In the genomic region with DNA sequence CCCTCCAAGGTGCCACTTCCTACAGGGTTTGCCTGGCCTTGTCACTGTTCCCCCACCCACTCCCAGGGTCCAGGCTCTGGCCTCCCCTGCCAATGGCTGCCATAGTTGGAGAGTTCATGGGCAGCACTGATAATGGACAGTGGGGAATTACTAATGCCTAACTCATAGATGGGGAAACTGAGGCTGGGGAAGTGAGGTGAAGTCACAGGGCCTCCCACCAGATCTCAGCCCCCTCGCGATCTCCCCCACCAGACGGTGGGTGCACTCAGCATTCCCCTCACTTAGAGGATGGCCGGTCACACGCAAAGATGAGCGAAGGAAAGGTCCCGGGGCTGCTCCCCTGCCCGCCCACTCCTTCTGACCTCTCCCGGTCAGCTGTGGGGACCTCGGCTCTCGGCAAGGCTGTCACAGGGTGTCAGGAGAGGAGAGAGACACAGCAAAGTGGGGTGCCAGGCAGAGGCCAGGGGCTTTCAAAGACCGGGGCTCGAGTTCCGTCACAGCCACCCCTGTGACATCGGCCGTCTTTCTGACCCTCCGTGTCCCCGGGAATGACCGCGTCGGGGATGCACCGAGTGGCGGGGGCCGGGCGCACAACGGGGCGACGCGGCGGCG, we compare ENCODE assay signal across 1 cellular context.
TF ChIP-seq lines count a peak whose summit lies in the region.

No MANE protein-coding gene starts in this region.

TF ChIP-seq in HepG2, 621 proteins besides CTCF, POLR2A, EP300 and RAD21 (continued from another document):
- TF ChIP-seq, protein P1, sequence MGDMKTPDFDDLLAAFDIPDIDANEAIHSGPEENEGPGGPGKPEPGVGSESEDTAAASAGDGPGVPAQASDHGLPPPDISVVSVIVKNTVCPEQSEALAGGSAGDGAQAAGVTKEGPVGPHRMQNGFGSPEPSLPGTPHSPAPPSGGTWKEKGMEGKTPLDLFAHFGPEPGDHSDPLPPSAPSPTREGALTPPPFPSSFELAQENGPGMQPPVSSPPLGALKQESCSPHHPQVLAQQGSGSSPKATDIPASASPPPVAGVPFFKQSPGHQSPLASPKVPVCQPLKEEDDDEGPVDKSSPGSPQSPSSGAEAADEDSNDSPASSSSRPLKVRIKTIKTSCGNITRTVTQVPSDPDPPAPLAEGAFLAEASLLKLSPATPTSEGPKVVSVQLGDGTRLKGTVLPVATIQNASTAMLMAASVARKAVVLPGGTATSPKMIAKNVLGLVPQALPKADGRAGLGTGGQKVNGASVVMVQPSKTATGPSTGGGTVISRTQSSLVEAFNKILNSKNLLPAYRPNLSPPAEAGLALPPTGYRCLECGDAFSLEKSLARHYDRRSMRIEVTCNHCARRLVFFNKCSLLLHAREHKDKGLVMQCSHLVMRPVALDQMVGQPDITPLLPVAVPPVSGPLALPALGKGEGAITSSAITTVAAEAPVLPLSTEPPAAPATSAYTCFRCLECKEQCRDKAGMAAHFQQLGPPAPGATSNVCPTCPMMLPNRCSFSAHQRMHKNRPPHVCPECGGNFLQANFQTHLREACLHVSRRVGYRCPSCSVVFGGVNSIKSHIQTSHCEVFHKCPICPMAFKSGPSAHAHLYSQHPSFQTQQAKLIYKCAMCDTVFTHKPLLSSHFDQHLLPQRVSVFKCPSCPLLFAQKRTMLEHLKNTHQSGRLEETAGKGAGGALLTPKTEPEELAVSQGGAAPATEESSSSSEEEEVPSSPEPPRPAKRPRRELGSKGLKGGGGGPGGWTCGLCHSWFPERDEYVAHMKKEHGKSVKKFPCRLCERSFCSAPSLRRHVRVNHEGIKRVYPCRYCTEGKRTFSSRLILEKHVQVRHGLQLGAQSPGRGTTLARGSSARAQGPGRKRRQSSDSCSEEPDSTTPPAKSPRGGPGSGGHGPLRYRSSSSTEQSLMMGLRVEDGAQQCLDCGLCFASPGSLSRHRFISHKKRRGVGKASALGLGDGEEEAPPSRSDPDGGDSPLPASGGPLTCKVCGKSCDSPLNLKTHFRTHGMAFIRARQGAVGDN (CRISPR knock-in tag; IDR thresholded peaks at IDR 0.05): peak; percentile 42; the same call in 1 of the 2 replicates
- TF ChIP-seq CREM (IDR thresholded peaks at IDR 0.05) (no peak), CREM (CRISPR knock-in tag; IDR thresholded peaks at IDR 0.05) (no peak), ZBTB38 (CRISPR knock-in tag; IDR thresholded peaks at IDR 0.05) (peak; percentile 28; the same call in 1 of the 2 replicates), ZNF274 (CRISPR knock-in tag; IDR thresholded peaks at IDR 0.05) (0 out of 2 replicates have a peak, but pooled peaks have one; percentile 72), ATM (IDR thresholded peaks at IDR 0.05; ENCODE audit: borderline replicate concordance) (no peak), ZSCAN21 (CRISPR knock-in tag; IDR thresholded peaks at IDR 0.05; ENCODE audit: borderline replicate concordance) (peak; percentile 22; the same call in 1 of the 2 replicates), SNAI1 (CRISPR knock-in tag; IDR thresholded peaks at IDR 0.05; ENCODE audit: borderline replicate concordance) (no peak), ZNF674 (CRISPR knock-in tag; IDR thresholded peaks at IDR 0.05; ENCODE audit: low read depth) (no peak), THAP11 (CRISPR knock-in tag; IDR thresholded peaks at IDR 0.05) (no peak), HNF4G (IDR thresholded peaks at IDR 0.05; ENCODE audit: borderline replicate concordance, low read depth, low read length) (no peak), HNF4G (CRISPR knock-in tag; IDR thresholded peaks at IDR 0.05; ENCODE audit: borderline replicate concordance, low read depth) (no peak), ZEB1 (IDR thresholded peaks at IDR 0.05; ENCODE audit: insufficient replicate concordance, low read depth) (no peak), HOXD1 (CRISPR knock-in tag; IDR thresholded peaks at IDR 0.05) (no peak), ZNF841 (CRISPR knock-in tag; IDR thresholded peaks at IDR 0.05; ENCODE audit: borderline replicate concordance) (no peak), ZNF549 (CRISPR knock-in tag; IDR thresholded peaks at IDR 0.05) (no peak), PITX1 (CRISPR knock-in tag; IDR thresholded peaks at IDR 0.05) (peak; percentile 35; the same call in 1 of the 2 replicates), ZNF547 (CRISPR knock-in tag; IDR thresholded peaks at IDR 0.05) (0 out of 2 replicates have a peak, but pooled peaks have one; percentile 44), ZNF790 (CRISPR knock-in tag; IDR thresholded peaks at IDR 0.05; ENCODE audit: borderline replicate concordance) (peak; percentile 56; the same call in 1 of the 2 replicates)
- TF ChIP-seq, protein P2, sequence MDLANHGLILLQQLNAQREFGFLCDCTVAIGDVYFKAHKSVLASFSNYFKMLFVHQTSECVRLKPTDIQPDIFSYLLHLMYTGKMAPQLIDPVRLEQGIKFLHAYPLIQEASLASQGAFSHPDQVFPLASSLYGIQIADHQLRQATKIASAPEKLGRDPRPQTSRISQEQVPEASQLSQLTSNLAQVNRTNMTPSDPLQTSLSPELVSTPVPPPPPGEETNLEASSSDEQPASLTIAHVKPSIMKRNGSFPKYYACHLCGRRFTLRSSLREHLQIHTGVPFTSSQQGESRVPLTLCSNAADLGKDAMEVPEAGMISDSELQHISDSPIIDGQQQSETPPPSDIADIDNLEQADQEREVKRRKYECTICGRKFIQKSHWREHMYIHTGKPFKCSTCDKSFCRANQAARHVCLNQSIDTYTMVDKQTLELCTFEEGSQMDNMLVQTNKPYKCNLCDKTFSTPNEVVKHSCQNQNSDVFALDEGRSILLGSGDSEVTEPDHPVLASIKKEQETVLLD (CRISPR knock-in tag; IDR thresholded peaks at IDR 0.05; ENCODE audit: low read depth): 0 out of 2 replicates have a peak, but pooled peaks have one; percentile 28
- TF ChIP-seq, protein P3, sequence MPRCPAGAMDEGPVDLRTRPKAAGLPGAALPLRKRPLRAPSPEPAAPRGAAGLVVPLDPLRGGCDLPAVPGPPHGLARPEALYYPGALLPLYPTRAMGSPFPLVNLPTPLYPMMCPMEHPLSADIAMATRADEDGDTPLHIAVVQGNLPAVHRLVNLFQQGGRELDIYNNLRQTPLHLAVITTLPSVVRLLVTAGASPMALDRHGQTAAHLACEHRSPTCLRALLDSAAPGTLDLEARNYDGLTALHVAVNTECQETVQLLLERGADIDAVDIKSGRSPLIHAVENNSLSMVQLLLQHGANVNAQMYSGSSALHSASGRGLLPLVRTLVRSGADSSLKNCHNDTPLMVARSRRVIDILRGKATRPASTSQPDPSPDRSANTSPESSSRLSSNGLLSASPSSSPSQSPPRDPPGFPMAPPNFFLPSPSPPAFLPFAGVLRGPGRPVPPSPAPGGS (CRISPR knock-in tag; IDR thresholded peaks at IDR 0.05): 0 out of 2 replicates have a peak, but pooled peaks have one; percentile 59
- TF ChIP-seq, protein P4, sequence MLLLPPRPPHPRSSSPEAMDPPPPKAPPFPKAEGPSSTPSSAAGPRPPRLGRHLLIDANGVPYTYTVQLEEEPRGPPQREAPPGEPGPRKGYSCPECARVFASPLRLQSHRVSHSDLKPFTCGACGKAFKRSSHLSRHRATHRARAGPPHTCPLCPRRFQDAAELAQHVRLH (CRISPR knock-in tag; IDR thresholded peaks at IDR 0.05; ENCODE audit: borderline replicate concordance, low read depth): no peak
- TF ChIP-seq, protein P5, sequence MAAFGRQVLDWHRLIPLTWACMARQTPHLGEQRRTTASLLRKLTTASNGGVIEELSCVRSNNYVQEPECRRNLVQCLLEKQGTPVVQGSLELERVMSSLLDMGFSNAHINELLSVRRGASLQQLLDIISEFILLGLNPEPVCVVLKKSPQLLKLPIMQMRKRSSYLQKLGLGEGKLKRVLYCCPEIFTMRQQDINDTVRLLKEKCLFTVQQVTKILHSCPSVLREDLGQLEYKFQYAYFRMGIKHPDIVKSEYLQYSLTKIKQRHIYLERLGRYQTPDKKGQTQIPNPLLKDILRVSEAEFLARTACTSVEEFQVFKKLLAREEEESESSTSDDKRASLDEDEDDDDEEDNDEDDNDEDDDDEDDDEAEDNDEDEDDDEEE (CRISPR knock-in tag; IDR thresholded peaks at IDR 0.05): 0 out of 2 replicates have a peak, but pooled peaks have one; percentile 39
- TF ChIP-seq, protein P6, sequence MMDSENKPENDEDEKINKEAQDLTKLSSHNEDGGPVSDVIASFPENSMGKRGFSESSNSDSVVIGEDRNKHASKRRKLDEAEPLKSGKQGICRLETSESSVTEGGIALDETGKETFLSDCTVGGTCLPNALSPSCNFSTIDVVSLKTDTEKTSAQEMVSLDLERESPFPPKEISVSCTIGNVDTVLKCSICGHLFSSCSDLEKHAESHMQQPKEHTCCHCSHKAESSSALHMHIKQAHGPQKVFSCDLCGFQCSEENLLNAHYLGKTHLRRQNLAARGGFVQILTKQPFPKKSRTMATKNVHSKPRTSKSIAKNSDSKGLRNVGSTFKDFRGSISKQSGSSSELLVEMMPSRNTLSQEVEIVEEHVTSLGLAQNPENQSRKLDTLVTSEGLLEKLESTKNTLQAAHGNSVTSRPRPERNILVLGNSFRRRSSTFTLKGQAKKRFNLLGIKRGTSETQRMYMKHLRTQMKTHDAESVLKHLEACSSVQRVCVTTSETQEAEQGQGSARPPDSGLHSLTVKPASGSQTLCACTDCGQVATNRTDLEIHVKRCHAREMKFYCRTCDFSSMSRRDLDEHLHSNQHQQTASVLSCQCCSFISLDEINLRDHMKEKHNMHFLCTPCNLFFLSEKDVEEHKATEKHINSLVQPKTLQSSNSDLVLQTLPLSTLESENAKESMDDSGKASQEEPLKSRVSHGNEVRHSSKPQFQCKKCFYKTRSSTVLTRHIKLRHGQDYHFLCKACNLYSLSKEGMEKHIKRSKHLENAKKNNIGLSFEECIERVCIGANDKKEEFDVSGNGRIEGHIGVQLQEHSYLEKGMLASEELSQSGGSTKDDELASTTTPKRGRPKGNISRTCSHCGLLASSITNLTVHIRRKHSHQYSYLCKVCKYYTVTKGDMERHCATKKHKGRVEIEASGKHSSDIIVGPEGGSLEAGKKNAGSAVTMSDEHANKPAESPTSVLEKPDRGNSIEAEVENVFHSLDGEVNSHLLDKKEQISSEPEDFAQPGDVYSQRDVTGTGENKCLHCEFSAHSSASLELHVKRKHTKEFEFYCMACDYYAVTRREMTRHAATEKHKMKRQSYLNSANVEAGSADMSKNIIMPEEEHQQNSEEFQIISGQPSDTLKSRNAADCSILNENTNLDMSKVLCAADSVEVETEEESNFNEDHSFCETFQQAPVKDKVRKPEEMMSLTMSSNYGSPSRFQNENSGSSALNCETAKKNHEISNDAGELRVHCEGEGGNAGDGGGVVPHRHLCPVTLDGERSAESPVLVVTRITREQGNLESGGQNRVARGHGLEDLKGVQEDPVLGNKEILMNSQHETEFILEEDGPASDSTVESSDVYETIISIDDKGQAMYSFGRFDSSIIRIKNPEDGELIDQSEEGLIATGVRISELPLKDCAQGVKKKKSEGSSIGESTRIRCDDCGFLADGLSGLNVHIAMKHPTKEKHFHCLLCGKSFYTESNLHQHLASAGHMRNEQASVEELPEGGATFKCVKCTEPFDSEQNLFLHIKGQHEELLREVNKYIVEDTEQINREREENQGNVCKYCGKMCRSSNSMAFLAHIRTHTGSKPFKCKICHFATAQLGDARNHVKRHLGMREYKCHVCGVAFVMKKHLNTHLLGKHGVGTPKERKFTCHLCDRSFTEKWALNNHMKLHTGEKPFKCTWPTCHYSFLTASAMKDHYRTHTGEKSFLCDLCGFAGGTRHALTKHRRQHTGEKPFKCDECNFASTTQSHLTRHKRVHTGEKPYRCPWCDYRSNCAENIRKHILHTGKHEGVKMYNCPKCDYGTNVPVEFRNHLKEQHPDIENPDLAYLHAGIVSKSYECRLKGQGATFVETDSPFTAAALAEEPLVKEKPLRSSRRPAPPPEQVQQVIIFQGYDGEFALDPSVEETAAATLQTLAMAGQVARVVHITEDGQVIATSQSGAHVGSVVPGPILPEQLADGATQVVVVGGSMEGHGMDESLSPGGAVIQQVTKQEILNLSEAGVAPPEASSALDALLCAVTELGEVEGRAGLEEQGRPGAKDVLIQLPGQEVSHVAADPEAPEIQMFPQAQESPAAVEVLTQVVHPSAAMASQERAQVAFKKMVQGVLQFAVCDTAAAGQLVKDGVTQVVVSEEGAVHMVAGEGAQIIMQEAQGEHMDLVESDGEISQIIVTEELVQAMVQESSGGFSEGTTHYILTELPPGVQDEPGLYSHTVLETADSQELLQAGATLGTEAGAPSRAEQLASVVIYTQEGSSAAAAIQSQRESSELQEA (CRISPR knock-in tag; IDR thresholded peaks at IDR 0.05; ENCODE audit: not compliant biosample characterization): peak; percentile 57
- TF ChIP-seq, protein P7, sequence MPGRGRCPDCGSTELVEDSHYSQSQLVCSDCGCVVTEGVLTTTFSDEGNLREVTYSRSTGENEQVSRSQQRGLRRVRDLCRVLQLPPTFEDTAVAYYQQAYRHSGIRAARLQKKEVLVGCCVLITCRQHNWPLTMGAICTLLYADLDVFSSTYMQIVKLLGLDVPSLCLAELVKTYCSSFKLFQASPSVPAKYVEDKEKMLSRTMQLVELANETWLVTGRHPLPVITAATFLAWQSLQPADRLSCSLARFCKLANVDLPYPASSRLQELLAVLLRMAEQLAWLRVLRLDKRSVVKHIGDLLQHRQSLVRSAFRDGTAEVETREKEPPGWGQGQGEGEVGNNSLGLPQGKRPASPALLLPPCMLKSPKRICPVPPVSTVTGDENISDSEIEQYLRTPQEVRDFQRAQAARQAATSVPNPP (CRISPR knock-in tag; IDR thresholded peaks at IDR 0.05): no peak
